In the genomic region with DNA sequence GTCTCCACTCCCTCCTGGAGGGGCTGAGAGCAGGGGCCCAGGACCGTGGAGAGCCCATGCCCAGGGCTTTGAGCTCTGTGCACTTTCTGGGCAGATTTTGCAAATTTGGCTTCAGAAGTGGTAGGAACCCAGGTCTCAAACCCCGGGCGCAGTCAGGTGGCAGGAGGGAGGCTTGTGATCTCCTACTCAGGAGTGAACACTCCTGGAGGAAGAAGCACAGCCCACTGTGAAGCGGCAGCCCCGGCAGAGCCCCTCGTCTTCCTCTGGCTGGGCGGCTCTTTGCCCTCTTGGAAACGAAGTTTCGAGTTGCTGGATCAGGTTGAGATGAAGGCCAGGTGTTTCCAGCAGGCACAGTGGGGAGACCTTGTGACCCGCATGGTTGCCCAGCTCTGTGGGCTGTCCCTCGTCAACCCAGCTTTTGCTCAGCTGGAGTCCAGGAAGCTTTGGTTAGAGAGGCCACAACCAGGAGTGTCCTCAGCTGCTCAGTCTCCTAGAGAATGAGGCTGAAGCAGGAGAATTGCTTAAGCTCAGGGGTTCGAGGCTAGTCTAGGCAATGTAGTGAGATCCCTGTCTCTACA, we compare ENCODE assay signal across 16 cellular contexts. TPM values are rescaled to one million over a fixed set of nuclear protein-coding genes. Genes with fewer than 3 reads are reported as not detected.
DNase-seq lines count a peak whose midpoint lies in the region; TF ChIP-seq lines count a peak whose summit lies in the region.
"Had no signal": no experiment of that assay in that cellular context is flagged by ENCODE, and none has a peak within 500 bp of the region (broad histone marks: within the 10 kb centered on the region; RNA-seq: fewer than 3 reads in every experiment).

No MANE protein-coding gene starts in this region.

- no peak overlapping the region for H2AK5ac ChIP-seq in H9 (ENCODE audit: insufficient read length, low read length)

- no peak overlapping the region for H4K91ac ChIP-seq in H9 (ENCODE audit: insufficient read length, low read depth, low read length)

- H3K4me3 ChIP-seq in BLaER1 (no peak overlapping the region), SK-N-MC (no peak overlapping the region)
- H3K4me3 ChIP-seq: MG63 had no signal

- H4K5ac ChIP-seq in H9 (ENCODE audit: insufficient read length, low read depth, low read length) = no peak overlapping the region

- H3K36me3 Mint-ChIP-seq in H9 (ENCODE audit: insufficient read depth in 1 of 3, low read depth in 3 of 3) (peaks cover 3 to 6% (median 4%) of the 10 kb centered on the region in 3 experiments; a peak in 5 of 7 replicates), mesothelial cell of epicardium (no peaks in the 10 kb centered on the region)

- H4K20me1 ChIP-seq in BLaER1 (peaks cover 65% of the 10 kb centered on the region), H9 (ENCODE audit: control insufficient read depth, insufficient read depth, insufficient read length) (no peaks in the 10 kb centered on the region)

- H3K27me3 ChIP-seq in BLaER1 (no peaks in the 10 kb centered on the region), H9 (ENCODE audit: insufficient read depth, low read length) (no peaks in the 10 kb centered on the region)
- H3K27me3 ChIP-seq: MG63 had no signal

- H4K8ac ChIP-seq in H9 (replicated peaks; ENCODE audit: insufficient read length, low read depth, low read length) = no peak overlapping the region

- no peak overlapping the region for H3T11ph ChIP-seq in H9 (ENCODE audit: low read length)

- H3K56ac ChIP-seq in H9 (ENCODE audit: insufficient read length, low read depth, low read length) = no peak overlapping the region

- no peak overlapping the region for H2BK20ac ChIP-seq in H9 (ENCODE audit: low read depth, low read length, poor library complexity, severe bottlenecking)

- DNase-seq in H9 (no peak), SK-N-MC (ENCODE audit: low read depth, low spot score) (no peak), myocyte (ENCODE audit: low read depth) (peak; percentile 22), NOMO-1 treated with dmso at 0.1 percent for 144 hours (lab: John Stamatoyannopoulos, UW; ENCODE audit: unreplicated experiment) (no peak), mesothelial cell of epicardium (ENCODE audit: low spot score in 2 of 2, unreplicated experiment in 2 of 2) (no peak)
- no peak for DNase-seq in activated T-cell treated with anti-CD3 and anti-CD28 coated beads, Interleukin-2, amount 50 U/mL, for 1 hour
- DNase-seq in activated CD4-positive, alpha-beta T cell treated with anti-CD3 and anti-CD28 coated beads for 48 hours = no peak
- DNase-seq: AML-193; CD4-positive, alpha-beta T cell; NCI-H1417 treated with DMSO at 0.1 percent for 48 hours; NCI-H2081 treated with DMSO at 0.1 percent for 48 hours; NCI-H446; NCI-H82; RPMI8226 had no signal

- peaks cover 11% of the 10 kb centered on the region; the same call in 1 of the 2 replicates for H3K9me3 ChIP-seq in BLaER1
- H3K9me3 ChIP-seq in H9 (ENCODE audit: control insufficient read depth, low read depth, low read length) = no peaks in the 10 kb centered on the region
- no peaks in the 10 kb centered on the region for H3K9me3 ChIP-seq in SK-N-MC (ENCODE audit: low read depth, low read length)
- H3K9me3 ChIP-seq: MG63 had no signal

- H3K27me3 Mint-ChIP-seq in H9 (ENCODE audit: low read depth) (no peaks in the 10 kb centered on the region), mesothelial cell of epicardium (ENCODE audit: low read depth) (no peaks in the 10 kb centered on the region)

- H3K4me3 Mint-ChIP-seq in H9 (no peak overlapping the region), mesothelial cell of epicardium (no peak overlapping the region)
- H3K4me3 Mint-ChIP-seq: CD4-positive, alpha-beta T cell had no signal

- WGBS in H9 (ENCODE audit: extremely low coverage, insufficient read length, low lambda C conversion rate) = no CpG with 5 or more reads among the region's 12 CpGs

- H2BK15ac ChIP-seq in H9 (ENCODE audit: low read depth, low read length) = no peak overlapping the region

- no peaks in the 10 kb centered on the region for H3K79me1 ChIP-seq in H9 (ENCODE audit: insufficient read depth, low read depth, low read length, poor library complexity, severe bottlenecking)

- no peak overlapping the region for H2BK12ac ChIP-seq in H9 (ENCODE audit: insufficient read length, low read depth, low read length)

- no peak overlapping the region for H3K18ac ChIP-seq in H9 (ENCODE audit: insufficient read length, low read depth, low read length)

- no peak overlapping the region for H2BK120ac ChIP-seq in H9 (ENCODE audit: low read depth, low read length, poor library complexity, severe bottlenecking)

- no peak overlapping the region for H3K23ac ChIP-seq in H9 (ENCODE audit: insufficient read length, low read depth, low read length)

- H2AFZ ChIP-seq in H9 (ENCODE audit: low read length) = no peak overlapping the region

- peaks cover 53% of the 10 kb centered on the region for H3K4me1 ChIP-seq in BLaER1
- no peaks in the 10 kb centered on the region for H3K4me1 ChIP-seq in H9 (ENCODE audit: insufficient read depth, low read length)

- H3K4me1 Mint-ChIP-seq in H9 = peaks cover 3 to 8% of the 10 kb centered on the region in 2 experiments; a peak in 1 of 4 replicates
- H3K4me1 Mint-ChIP-seq in mesothelial cell of epicardium = peaks cover 10% of the 10 kb centered on the region

- H3K27ac ChIP-seq in BLaER1 (peak overlapping the region; percentile 30; the same call in 1 of the 2 replicates), H9 (ENCODE audit: insufficient read length, low read depth, low read length) (no peak overlapping the region), SK-N-MC (peak overlapping the region; percentile 80; the same call in 1 of the 2 replicates)

- H3K36me3 ChIP-seq in BLaER1 = peaks cover 30% of the 10 kb centered on the region
- H3K36me3 ChIP-seq in SK-N-MC (ENCODE audit: insufficient read depth, low read length) = no peaks in the 10 kb centered on the region
- H3K36me3 ChIP-seq: MG63 had no signal

- H3K4me2 ChIP-seq in BLaER1 = peak overlapping the region; percentile 62
- H3K4me2 ChIP-seq in H9 (ENCODE audit: insufficient read depth, insufficient read length, low read length) = no peak overlapping the region

- TF ChIP-seq CTCF in H9 (conservative IDR thresholded peaks at IDR 0.05) (no peak), mesothelial cell of epicardium (IDR thresholded peaks at IDR 0.05; ENCODE audit: unreplicated experiment) (no peak)

- no peak overlapping the region for H2BK5ac ChIP-seq in H9 (ENCODE audit: insufficient read length, low read length)

- no peak overlapping the region; the same call in 1 of the 2 replicates for H3K14ac ChIP-seq in H9 (ENCODE audit: insufficient read depth, low read length)

- H3K9me3 Mint-ChIP-seq in H9 (no peaks in the 10 kb centered on the region), mesothelial cell of epicardium (no peaks in the 10 kb centered on the region)

- H3K27ac Mint-ChIP-seq in H9 = peak overlapping the region in 2 of 3 experiments; percentile 45 to 72; a peak in 2 of 7 replicates
- H3K27ac Mint-ChIP-seq in mesothelial cell of epicardium = no peak overlapping the region
- H3K27ac Mint-ChIP-seq: CD4-positive, alpha-beta T cell had no signal

- H3K23me2 ChIP-seq in H9 (ENCODE audit: insufficient read length, low read depth, low read length, poor library complexity, severe bottlenecking) = no peaks in the 10 kb centered on the region

- H3K9ac ChIP-seq in BLaER1 (peak overlapping the region; percentile 27; the same call in 1 of the 2 replicates), H9 (ENCODE audit: extremely low read depth, insufficient read length, low read length) (no peak overlapping the region), SK-N-MC (ENCODE audit: insufficient read length) (no peak overlapping the region)

- H3K4ac ChIP-seq in H9 (ENCODE audit: low read depth, low read length) = no peak overlapping the region

- H3K79me2 ChIP-seq in H9 (ENCODE audit: insufficient read depth, low read length) = no peaks in the 10 kb centered on the region

RNA-seq across cellular contexts. Expression of a gene that starts 48.5 kb away (rescaled TPM):
- total RNA-seq in H9 (2021) = 69.4 and 70.5 TPM in 2 replicates
- not detected in 2 replicates for total RNA-seq in myocyte
- not detected for polyA plus RNA-seq in myocyte (2012)
- total RNA-seq in mesothelial cell of epicardium = 57.0 to 66.0 TPM (median 57.5 TPM) in 3 replicates

Comparison
In these comparisons a context has a peak if more than half of its experiments do, and no peak if none do; other contexts are left out.
1. RNA of a gene that starts 48.5 kb away (total RNA-seq): 69.4 to 70.5 TPM in H9 and 57.0 to 66.0 TPM in mesothelial cell of epicardium; not detected in myocyte; every median in the first group is over 10 times any median in the second.